In the genomic region with DNA sequence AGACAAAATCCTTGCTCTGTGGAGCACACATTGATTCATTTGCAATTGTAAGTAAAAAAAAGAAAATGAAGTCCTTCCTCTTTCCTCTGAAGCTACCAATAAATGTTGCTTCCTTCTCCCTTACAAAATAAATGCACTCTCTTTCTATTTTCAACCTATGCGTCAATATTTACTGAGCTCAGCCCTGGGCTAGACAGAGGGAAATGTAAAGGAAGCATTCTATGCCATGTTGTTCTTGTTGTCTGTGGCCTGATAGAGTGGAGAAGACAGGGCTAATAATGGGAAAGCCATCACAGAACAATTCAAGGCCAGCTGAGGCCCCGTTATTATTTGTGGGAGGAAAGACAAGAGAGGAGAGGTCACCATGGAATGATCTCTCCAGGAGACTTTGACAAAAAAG, we compare ENCODE assay signal across 15 cellular contexts. TPM values are rescaled to one million over a fixed set of nuclear protein-coding genes. Genes with fewer than 3 reads are reported as not detected.
DNase-seq lines count a peak whose midpoint lies in the region; ATAC-seq, FAIRE-seq and TF ChIP-seq lines count a peak whose summit lies in the region.
"Had no signal": no experiment of that assay in that cellular context is flagged by ENCODE, and none has a peak within 500 bp of the region (broad histone marks: within the 10 kb centered on the region; RNA-seq: fewer than 3 reads in every experiment).

No MANE protein-coding gene starts in this region.

- 0 out of 2 replicates have a peak, but pooled peaks cover 4% of the 10 kb centered on the region for H3F3A ChIP-seq in OCI-LY1 (ENCODE audit: insufficient read depth, low read length)

- peak overlapping the region; percentile 47 for H3K4me2 ChIP-seq in OCI-LY1 (ENCODE audit: low read length)

- H3K36me3 ChIP-seq in OCI-LY1 (ENCODE audit: insufficient read depth, low read length) = no peaks in the 10 kb centered on the region
- no peaks in the 10 kb centered on the region for H3K36me3 ChIP-seq in pancreas

- peaks cover 76% of the 10 kb centered on the region for H3K27me3 Mint-ChIP-seq in T-helper 2 cell treated with Interferon-gamma antibody and Interleukin-4, amounts not matched to agents 5 μg/mL and 100 μg/mL, for 36 hours (ENCODE audit: low read depth)
- H3K27me3 Mint-ChIP-seq in naive B cell = peaks cover 31 to 35% (median 33%) of the 10 kb centered on the region in 3 donors

- peak overlapping the region; percentile 71 for H3K4me3 Mint-ChIP-seq in T-helper 2 cell treated with Interferon-gamma antibody and Interleukin-4, amounts not matched to agents 5 μg/mL and 100 μg/mL, for 36 hours
- H3K4me3 Mint-ChIP-seq in naive B cell = peak overlapping the region in 4 of 8 donors; percentile 5 to 47 (median 26)
- H3K4me3 Mint-ChIP-seq: activated naive CD4-positive, alpha-beta T cell treated with anti-CD3 and anti-CD28 coated beads, Interleukin-2, amount 10 ng/mL, durations not matched to agents 7 days and 5 days had no signal

- H3K27ac ChIP-seq in OCI-LY1 (ENCODE audit: low read depth, low read length, poor library complexity, severe bottlenecking) (peak overlapping the region; percentile 98), pancreas (no peak overlapping the region)
- H3K27ac ChIP-seq: epithelial cell of prostate had no signal

- 58 to 59% methylated on average over 2 of the region's 2 CpGs for WGBS in pancreas, 2 donors

- peak; percentile 30 to 42 for ATAC-seq in naive B cell (ENCODE audit: low read depth in 2 of 2)
- ATAC-seq in GM18511 (IDR thresholded peaks at IDR 0.05; ENCODE audit: unreplicated experiment) = no peak
- no peak for ATAC-seq in pancreas

- DNase-seq in T-helper 2 cell treated with Interferon-gamma antibody and Interleukin-4, amounts not matched to agents 5 μg/mL and 100 μg/mL, for 36 hours (ENCODE audit: low spot score) = no peak
- DNase-seq in T-helper 2 cell (no peak), HuH-7 (ENCODE audit: low spot score) (peak; percentile 26), naive B cell (no peak), NCI-H2227 treated with DMSO at 0.1 percent for 48 hours (lab: John Stamatoyannopoulos, UW) (no peak), pancreas (no peak)
- DNase-seq: glutamatergic neuron had no signal

- FAIRE-seq in pancreas (lab: Jason Lieb, UNC) = no peak

- H3K4me3 ChIP-seq in OCI-LY1 (ENCODE audit: low read depth, low read length, poor library complexity, severe bottlenecking) (peak overlapping the region; percentile 10), pancreas (no peak overlapping the region)

- intact Hi-C loops in pancreas (cut with DNase I) = no loop called here

- no peaks in the 10 kb centered on the region for H3K36me3 Mint-ChIP-seq in T-helper 2 cell treated with Interferon-gamma antibody and Interleukin-4, amounts not matched to agents 5 μg/mL and 100 μg/mL, for 36 hours (ENCODE audit: low read depth)
- peaks cover 0 to 9% of the 10 kb centered on the region in 2 donors for H3K36me3 Mint-ChIP-seq in naive B cell
- H3K36me3 Mint-ChIP-seq: activated naive CD4-positive, alpha-beta T cell treated with anti-CD3 and anti-CD28 coated beads, Interleukin-2, amount 10 ng/mL, durations not matched to agents 7 days and 5 days; IgD-negative memory B cell had no signal

- H3K79me2 ChIP-seq in OCI-LY1 (ENCODE audit: insufficient read depth, low read length) = no peaks in the 10 kb centered on the region

- peak overlapping the region; percentile 50 for H3K9ac ChIP-seq in OCI-LY1 (ENCODE audit: low read length)

- no peaks in the 10 kb centered on the region for H3K27me3 ChIP-seq in OCI-LY1 (ENCODE audit: insufficient read depth, low read length)
- peaks cover 0 to 18% (median 0%) of the 10 kb centered on the region in 4 donors for H3K27me3 ChIP-seq in pancreas

- H3K4me1 ChIP-seq in OCI-LY1 (ENCODE audit: insufficient read depth, low read length, severe bottlenecking) = peaks cover 83% of the 10 kb centered on the region
- peaks cover 0 to under 1% (median 0%) of the 10 kb centered on the region in 3 donors for H3K4me1 ChIP-seq in pancreas

- peak overlapping the region; percentile 6 for H3K27ac Mint-ChIP-seq in T-helper 2 cell treated with Interferon-gamma antibody and Interleukin-4, amounts not matched to agents 5 μg/mL and 100 μg/mL, for 36 hours
- H3K27ac Mint-ChIP-seq in naive B cell = peak overlapping the region in 2 of 6 donors; percentile 8 to 56

- no peaks in the 10 kb centered on the region for H3K9me3 Mint-ChIP-seq in T-helper 2 cell treated with Interferon-gamma antibody and Interleukin-4, amounts not matched to agents 5 μg/mL and 100 μg/mL, for 36 hours
- H3K9me3 Mint-ChIP-seq in naive B cell = no peaks in the 10 kb centered on the region
- H3K9me3 Mint-ChIP-seq: activated naive CD4-positive, alpha-beta T cell treated with anti-CD3 and anti-CD28 coated beads, Interleukin-2, amount 10 ng/mL, durations not matched to agents 7 days and 5 days; IgD-negative memory B cell had no signal

- no peaks in the 10 kb centered on the region for H3K9me2 ChIP-seq in OCI-LY1 (ENCODE audit: low read depth, low read length)

- no peak overlapping the region for H2AFZ ChIP-seq in OCI-LY1 (ENCODE audit: low read length)

- no peaks in the 10 kb centered on the region for H4K20me1 ChIP-seq in OCI-LY1 (ENCODE audit: insufficient read depth, low read length)

- TF ChIP-seq CTCF in OCI-LY1 (IDR thresholded peaks at IDR 0.05; ENCODE audit: low read length) = no peak
- TF ChIP-seq CTCF in pancreas (IDR thresholded peaks at IDR 0.05) = no peak

- H3K4me1 Mint-ChIP-seq in T-helper 2 cell treated with Interferon-gamma antibody and Interleukin-4, amounts not matched to agents 5 μg/mL and 100 μg/mL, for 36 hours (ENCODE audit: low read depth) = peaks cover 21% of the 10 kb centered on the region
- peaks cover 17 to 37% (median 29%) of the 10 kb centered on the region in 3 donors for H3K4me1 Mint-ChIP-seq in naive B cell

- H3K9me3 ChIP-seq in OCI-LY1 (ENCODE audit: low read length) = no peaks in the 10 kb centered on the region
- no peaks in the 10 kb centered on the region for H3K9me3 ChIP-seq in pancreas

RNA-seq across cellular contexts. Expression of gene ABHD12B, which starts 3.0 kb away (rescaled TPM):
- polyA plus RNA-seq in naive B cell (ENCODE audit: low read depth in 6 of 6) (not detected), pancreas (not detected)
- under 1 TPM in 1 of 6 donors, not detected in 5; 0.16 TPM for total RNA-seq in pancreas
- total RNA-seq: kidney epithelial cell; T-helper 2 cell treated with Interferon-gamma antibody and Interleukin-4, amounts not matched to agents 100 ng/mL and 5 ng/mL, for 36 hours; ureter had no signal
- polyA plus RNA-seq: IgD-negative memory B cell had no signal

RNA-seq across cellular contexts. Expression of gene NIN, which starts 43.9 kb away (rescaled TPM):
- polyA plus RNA-seq in naive B cell (ENCODE audit: low read depth in 6 of 6) = 100 to 1,000 TPM in 1 of 6 donors, 10 to 100 TPM in 5; 20.2 to 100 (median 51.1) TPM
- 10 to 100 TPM in 2 of 6 donors, 1 to 10 TPM in 4; 7.1 to 17.9 (median 8.6) TPM for total RNA-seq in pancreas
- polyA plus RNA-seq in pancreas = 1 to 10 TPM; 3.1 to 3.7 TPM

Comparison
In these comparisons a context has a peak if more than half of its experiments do, and no peak if none do; other contexts are left out.
1. ATAC-seq: peak in naive B cell (2 of 2); none in GM18511 (single experiment) and pancreas (0 of 4).
2. RNA of gene NIN, which starts 43.9 kb away (polyA plus RNA-seq): 20.2 to 100 TPM in naive B cell; 3.1 to 3.7 TPM in pancreas; every median in the first group is over 4 times any median in the second.